Comparison of ENCODE assay signal across 9 cellular contexts in the genomic region with DNA sequence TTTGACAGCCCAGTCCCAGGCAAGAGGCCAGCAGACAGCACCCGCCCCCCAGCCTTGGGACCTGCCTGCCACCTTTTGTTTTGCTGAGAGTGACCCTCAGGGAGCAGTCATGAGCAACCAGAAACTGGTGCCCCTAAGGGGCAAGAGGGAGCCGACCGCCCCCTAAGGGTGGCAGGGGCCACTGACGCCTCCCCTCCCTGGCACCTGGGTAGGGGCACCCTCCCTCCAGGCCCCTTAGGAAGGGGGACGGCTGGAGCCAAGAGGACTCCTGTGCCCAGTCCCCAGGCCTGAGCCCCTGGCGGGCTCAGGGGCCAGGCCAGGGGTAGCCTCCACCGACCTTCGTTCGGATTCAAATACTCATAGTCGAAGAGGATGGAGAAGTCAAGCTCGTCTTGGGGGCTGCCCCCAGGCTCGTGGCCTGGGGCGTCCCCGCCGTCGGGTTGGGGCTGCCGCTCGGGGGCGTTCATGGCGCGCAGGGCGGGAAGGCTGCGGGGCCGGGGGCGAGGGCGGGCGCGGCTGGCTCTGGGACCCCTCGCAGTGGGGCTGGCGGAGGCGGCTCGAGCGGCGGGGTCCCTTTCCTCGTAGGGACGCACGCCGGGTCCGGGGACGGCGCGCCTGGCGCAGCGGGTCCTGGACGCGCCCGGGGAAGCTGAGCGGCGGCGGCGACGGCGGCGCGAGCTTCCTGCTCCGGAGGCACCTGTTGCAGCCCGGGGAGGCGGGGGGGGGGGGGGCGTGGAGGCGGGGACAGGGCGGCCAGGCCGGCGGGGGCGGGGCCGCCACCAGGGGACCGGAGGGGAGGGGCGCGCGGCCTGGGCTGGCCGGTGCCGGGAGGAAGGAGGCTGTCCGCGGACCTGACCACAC. TPM values are rescaled to one million over a fixed set of nuclear protein-coding genes. Genes with fewer than 3 reads are reported as not detected.
DNase-seq lines count a peak whose midpoint lies in the region; ATAC-seq and TF ChIP-seq lines count a peak whose summit lies in the region.
"Had no signal": no experiment of that assay in that cellular context is flagged by ENCODE, and none has a peak within 500 bp of the region (broad histone marks: within the 10 kb centered on the region; RNA-seq: fewer than 3 reads in every experiment).

A gene (minus strand): TSS at position 687 of the 861 bp plus-strand sequence. CDS start 220 bp downstream, at position 467.

- no peaks in the 10 kb centered on the region for H3K9me3 ChIP-seq in right lobe of liver
- H3K9me3 ChIP-seq: neutrophil had no signal

- H3K27ac Mint-ChIP-seq in stimulated activated memory B cell treated with anti-CD40 and anti-IgM and Interleukin-4, amounts not matched to agents 10 μg/mL and 1 μg/mL and 100 μg/mL, for 72 hours, result peak within 1 kb of the TSS; percentile 96

- H3K9me3 Mint-ChIP-seq in stimulated activated memory B cell treated with anti-CD40 and anti-IgM and Interleukin-4, amounts not matched to agents 10 μg/mL and 1 μg/mL and 100 μg/mL, for 72 hours, result peaks cover 5% of the 10 kb centered on the region

- H3K27ac ChIP-seq in 22Rv1 (no peak within 1 kb of the TSS), right lobe of liver (peak within 1 kb of the TSS; percentile 72 to 78 (median 78))
- H3K27ac ChIP-seq: neutrophil had no signal

- peaks cover 0 to 20% (median 8%) of the 10 kb centered on the region in 4 donors for H3K4me1 ChIP-seq in right lobe of liver

- DNase-seq in astrocyte of the spinal cord (ENCODE audit: low read depth, low spot score), result no peak
- DNase-seq in right lobe of liver, result peak; percentile 79 to 84 (median 83)
- no peak for DNase-seq in superior temporal gyrus (ENCODE audit: extremely low spot score)

- TF ChIP-seq POLR2A in right lobe of liver (IDR thresholded peaks at IDR 0.05), result no peak

- intact Hi-C loops in T-helper 1 cell treated with Interleukin-12 subunit alpha and Interleukin-12 subunit beta and Interleukin-4 antibody, amounts not matched to agents 30 ng/mL and 1 ng/mL, for 36 hours (cut with micrococcal nuclease), result loop anchor here (1.0 to 5.0 kb wide), 2 partner anchors 490 to 748 kb away; no protein-coding TSS in a partner anchor
- intact Hi-C loops in right lobe of liver (cut with DNase I), result no loop called here

- H3K27me3 Mint-ChIP-seq in stimulated activated memory B cell treated with anti-CD40 and anti-IgM and Interleukin-4, amounts not matched to agents 10 μg/mL and 1 μg/mL and 100 μg/mL, for 72 hours, result no peaks in the 10 kb centered on the region

- H3K4me1 Mint-ChIP-seq in stimulated activated memory B cell treated with anti-CD40 and anti-IgM and Interleukin-4, amounts not matched to agents 10 μg/mL and 1 μg/mL and 100 μg/mL, for 72 hours, result peaks cover 54% of the 10 kb centered on the region

- H3K36me3 ChIP-seq in right lobe of liver, result no peaks in the 10 kb centered on the region
- H3K36me3 ChIP-seq: neutrophil had no signal

- 0 out of 2 replicates have a peak, but pooled peaks have one; percentile 22 for TF ChIP-seq CTCF in 22Rv1 (IDR thresholded peaks at IDR 0.05)
- no peak for TF ChIP-seq CTCF in astrocyte of the spinal cord (IDR thresholded peaks at IDR 0.05; ENCODE audit: low read depth, low read length)
- peak; percentile 16 to 41 (median 32) for TF ChIP-seq CTCF in right lobe of liver (IDR thresholded peaks at IDR 0.05)

- H3K4me3 Mint-ChIP-seq in stimulated activated memory B cell treated with anti-CD40 and anti-IgM and Interleukin-4, amounts not matched to agents 10 μg/mL and 1 μg/mL and 100 μg/mL, for 72 hours, result peak within 1 kb of the TSS; percentile 99

- no peaks in the 10 kb centered on the region for H3K27me3 ChIP-seq in right lobe of liver

- ATAC-seq in GM18867 (IDR thresholded peaks at IDR 0.05; ENCODE audit: unreplicated experiment) (peak; percentile 45), HG03342 (IDR thresholded peaks at IDR 0.05; ENCODE audit: unreplicated experiment) (peak; percentile 40), right lobe of liver (peak; percentile 71 to 85 (median 76))
- peak; percentile 75 for ATAC-seq in stimulated activated memory B cell treated with anti-CD40 and anti-IgM and Interleukin-4, amounts not matched to agents 10 μg/mL and 1 μg/mL and 100 μg/mL, for 72 hours

- 40% methylated on average over 1 of the region's 73 CpGs for WGBS in right lobe of liver (ENCODE audit: insufficient coverage, low coverage, low lambda C conversion rate, missing lambda C conversion rate)

- peaks cover 20% of the 10 kb centered on the region for H3K36me3 Mint-ChIP-seq in stimulated activated memory B cell treated with anti-CD40 and anti-IgM and Interleukin-4, amounts not matched to agents 10 μg/mL and 1 μg/mL and 100 μg/mL, for 72 hours

- H3K4me3 ChIP-seq in astrocyte of the spinal cord (ENCODE audit: low read depth, low read length), result peak within 1 kb of the TSS; percentile 16
- peak within 1 kb of the TSS; percentile 60 to 76 (median 66) for H3K4me3 ChIP-seq in right lobe of liver

- in situ Hi-C loops in astrocyte of the spinal cord (cut with HindIII; ENCODE audit: low sequenced_read_pairs), result no loop called here

RNA-seq across cellular contexts. Expression of the gene that starts here (rescaled TPM):
- 87.5 and 87.9 TPM in 2 replicates for total RNA-seq in T-helper 1 cell treated with Interleukin-12 subunit alpha and Interleukin-12 subunit beta and Interleukin-4 antibody, amounts not matched to agents 30 ng/mL and 1 ng/mL, for 36 hours
- 1 to 10 TPM; 3.9 to 7.1 (median 4.7) TPM for total RNA-seq in right lobe of liver

Comparison
In these comparisons a context has a peak if more than half of its experiments do, and no peak if none do; other contexts are left out.
1. RNA of the gene that starts here (total RNA-seq): 87.5 to 87.9 TPM in T-helper 1 cell treated with Interleukin-12 subunit alpha and Interleukin-12 subunit beta and Interleukin-4 antibody, amounts not matched to agents 30 ng/mL and 1 ng/mL, for 36 hours; 3.9 to 7.1 TPM in right lobe of liver; every median in the first group is over 10 times any median in the second.
2. DNase-seq: peak in right lobe of liver (3 of 3); none in astrocyte of the spinal cord (single experiment) and superior temporal gyrus (single experiment).
3. Peak in every context shown above with its lines, with median percentiles within 50 percentile points of each other: ATAC-seq.